ENCODE assay signal across 10 cellular contexts in genomic region chr11:96061730-96062524, GRCh38.
DNase-seq lines count a peak whose midpoint lies in the region; ATAC-seq, FAIRE-seq and TF ChIP-seq lines count a peak whose summit lies in the region.
"Had no signal": no experiment of that assay in that cellular context is flagged by ENCODE, and none has a peak within 500 bp of the region (broad histone marks: within the 10 kb centered on the region; RNA-seq: fewer than 3 reads in every experiment).

No MANE protein-coding gene starts in this region.

- peaks cover 6% of the 10 kb centered on the region for H3K4me1 ChIP-seq in astrocyte (ENCODE audit: insufficient read depth, low read length)

- peak overlapping the region; percentile 19 for H3K9ac ChIP-seq in astrocyte (ENCODE audit: low read length)

- H3K27me3 Mint-ChIP-seq in activated T-cell treated with anti-CD3 and anti-CD28 coated beads, Interleukin-2, amount 50 U/mL, for 24 hours: no peaks in the 10 kb centered on the region
- no peaks in the 10 kb centered on the region for H3K27me3 Mint-ChIP-seq in astrocyte (ENCODE audit: low read depth, unreplicated experiment)
- H3K27me3 Mint-ChIP-seq in stimulated activated memory B cell treated with anti-CD40 and anti-IgM and Interleukin-4, amounts not matched to agents 10 μg/mL and 1 μg/mL and 100 μg/mL, for 72 hours: no peaks in the 10 kb centered on the region
- H3K27me3 Mint-ChIP-seq: B cell had no signal

- DNase-seq in activated T-cell treated with anti-CD3 and anti-CD28 coated beads, Interleukin-2, amount 50 U/mL, for 24 hours: no peak
- DNase-seq in activated T-cell treated with anti-CD3 and anti-CD28 coated beads, Interleukin-2, amount 50 U/mL, for 48 hours: no peak
- DNase-seq in astrocyte (ENCODE audit: low read depth): peak; percentile 67
- no peak for DNase-seq in middle frontal gyrus (ENCODE audit: extremely low spot score, low spot score)
- no peak for DNase-seq in activated gamma-delta T cell treated with Interleukin-2 at 50 U/mL for 16 hours
- DNase-seq: T1000 had no signal

- H3K36me3 ChIP-seq in astrocyte (ENCODE audit: insufficient read depth, low read length): peaks cover 2% of the 10 kb centered on the region

- no peak overlapping the region for H3K4me3 ChIP-seq in astrocyte (ENCODE audit: insufficient read depth, low read depth, low read length)

- H3K4me3 Mint-ChIP-seq in activated T-cell treated with anti-CD3 and anti-CD28 coated beads, Interleukin-2, amount 50 U/mL, for 24 hours: peak overlapping the region; percentile 52
- H3K4me3 Mint-ChIP-seq in astrocyte (ENCODE audit: unreplicated experiment): no peak overlapping the region
- H3K4me3 Mint-ChIP-seq in stimulated activated memory B cell treated with anti-CD40 and anti-IgM and Interleukin-4, amounts not matched to agents 10 μg/mL and 1 μg/mL and 100 μg/mL, for 72 hours: no peak overlapping the region
- H3K4me3 Mint-ChIP-seq: B cell had no signal

- H2AFZ ChIP-seq in astrocyte (ENCODE audit: low read depth, low read length): no peak overlapping the region

- peaks cover 8% of the 10 kb centered on the region for H4K20me1 ChIP-seq in astrocyte (ENCODE audit: insufficient read depth, low read length)

- no peaks in the 10 kb centered on the region for H3K27me3 ChIP-seq in astrocyte (ENCODE audit: insufficient read depth, low read length)

- H3K4me2 ChIP-seq in astrocyte (ENCODE audit: low read length): peak overlapping the region; percentile 65

- no peaks in the 10 kb centered on the region for H3K9me3 Mint-ChIP-seq in activated T-cell treated with anti-CD3 and anti-CD28 coated beads, Interleukin-2, amount 50 U/mL, for 24 hours
- no peaks in the 10 kb centered on the region for H3K9me3 Mint-ChIP-seq in astrocyte (ENCODE audit: unreplicated experiment)
- no peaks in the 10 kb centered on the region for H3K9me3 Mint-ChIP-seq in stimulated activated memory B cell treated with anti-CD40 and anti-IgM and Interleukin-4, amounts not matched to agents 10 μg/mL and 1 μg/mL and 100 μg/mL, for 72 hours

- peak; percentile 85 for ATAC-seq in HG03432 (IDR thresholded peaks at IDR 0.05; ENCODE audit: unreplicated experiment)
- ATAC-seq in stimulated activated memory B cell treated with anti-CD40 and anti-IgM and Interleukin-4, amounts not matched to agents 10 μg/mL and 1 μg/mL and 100 μg/mL, for 72 hours: peak; percentile 72
- ATAC-seq in HG03280 (IDR thresholded peaks at IDR 0.05; ENCODE audit: unreplicated experiment): no peak

- TF ChIP-seq CTCF in astrocyte (IDR thresholded peaks at IDR 0.05; ENCODE audit: insufficient read depth, low read depth, low read length): no peak

- H3K4me1 Mint-ChIP-seq in activated T-cell treated with anti-CD3 and anti-CD28 coated beads, Interleukin-2, amount 50 U/mL, for 24 hours (ENCODE audit: low read depth): peaks cover 86% of the 10 kb centered on the region
- H3K4me1 Mint-ChIP-seq in astrocyte (ENCODE audit: low read depth, unreplicated experiment): peaks cover 30% of the 10 kb centered on the region
- H3K4me1 Mint-ChIP-seq in stimulated activated memory B cell treated with anti-CD40 and anti-IgM and Interleukin-4, amounts not matched to agents 10 μg/mL and 1 μg/mL and 100 μg/mL, for 72 hours: peaks cover 22% of the 10 kb centered on the region

- peak; percentile 74 for FAIRE-seq in astrocyte (lab: Jason Lieb, UNC)

- H3K79me2 ChIP-seq in astrocyte (ENCODE audit: insufficient read depth, low read length): peaks cover 12% of the 10 kb centered on the region

- H3K27ac Mint-ChIP-seq in activated T-cell treated with anti-CD3 and anti-CD28 coated beads, Interleukin-2, amount 50 U/mL, for 24 hours: peak overlapping the region; percentile 97
- H3K27ac Mint-ChIP-seq in astrocyte (ENCODE audit: unreplicated experiment): peak overlapping the region; percentile 56
- peak overlapping the region; percentile 62 for H3K27ac Mint-ChIP-seq in stimulated activated memory B cell treated with anti-CD40 and anti-IgM and Interleukin-4, amounts not matched to agents 10 μg/mL and 1 μg/mL and 100 μg/mL, for 72 hours
- H3K27ac Mint-ChIP-seq: B cell had no signal

- peak overlapping the region; percentile 18 for H3K27ac ChIP-seq in astrocyte (ENCODE audit: low read depth, low read length)

- no peaks in the 10 kb centered on the region for H3K9me3 ChIP-seq in astrocyte (ENCODE audit: insufficient read depth, low read depth, low read length)

- H3K36me3 Mint-ChIP-seq in activated T-cell treated with anti-CD3 and anti-CD28 coated beads, Interleukin-2, amount 50 U/mL, for 24 hours (ENCODE audit: low read depth): peaks cover 62% of the 10 kb centered on the region
- H3K36me3 Mint-ChIP-seq in astrocyte (ENCODE audit: low read depth, unreplicated experiment): peaks cover 7% of the 10 kb centered on the region
- peaks cover 20% of the 10 kb centered on the region for H3K36me3 Mint-ChIP-seq in stimulated activated memory B cell treated with anti-CD40 and anti-IgM and Interleukin-4, amounts not matched to agents 10 μg/mL and 1 μg/mL and 100 μg/mL, for 72 hours
